1 cellular context compared by ENCODE assay signal in the genomic region with DNA sequence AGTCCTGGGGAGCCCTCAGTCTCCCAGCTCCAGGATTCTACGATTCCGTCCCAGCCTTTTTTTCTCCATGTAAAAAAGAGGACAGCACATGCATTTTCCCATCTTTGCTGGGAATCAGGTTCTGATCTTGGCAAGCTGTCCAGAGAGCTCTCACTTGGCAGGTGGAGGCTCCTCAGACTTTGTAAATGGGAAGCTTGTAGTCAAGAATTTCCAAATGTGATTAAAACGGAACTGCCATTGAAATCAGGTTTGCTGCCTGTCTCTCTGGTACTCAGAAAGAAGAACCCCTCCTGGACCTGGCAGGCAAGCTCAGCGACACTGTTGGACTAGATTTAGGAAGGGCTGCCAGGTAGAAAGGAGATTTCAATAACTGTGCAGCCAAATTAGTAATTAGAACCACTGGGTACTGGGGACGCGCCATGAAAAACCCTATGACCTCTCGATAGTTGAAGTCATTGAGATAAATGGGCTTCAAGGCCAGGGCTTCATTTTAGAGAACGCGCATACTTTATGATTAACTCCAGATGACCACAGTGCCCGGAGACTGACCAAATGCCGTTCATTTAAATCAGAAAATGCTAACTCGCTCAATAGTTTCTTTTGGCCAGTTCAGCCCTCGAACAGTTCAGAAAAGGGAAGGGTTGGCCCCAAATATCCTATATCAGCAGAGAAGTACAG.
TF ChIP-seq lines count a peak whose summit lies in the region.

No MANE protein-coding gene starts in this region.

TF ChIP-seq in GM23338, 12 proteins besides CTCF, POLR2A, EP300 and RAD21 (continued from another document):
- no peak for TF ChIP-seq EZH2phosphoT487 (IDR thresholded peaks at IDR 0.05; ENCODE audit: unreplicated experiment)
- TF ChIP-seq NANOG (IDR thresholded peaks at IDR 0.05; ENCODE audit: borderline replicate concordance) = no peak
- no peak for TF ChIP-seq ZNF331 (CRISPR knock-in tag; IDR thresholded peaks at IDR 0.05; ENCODE audit: low read depth)
- TF ChIP-seq, protein P1, sequence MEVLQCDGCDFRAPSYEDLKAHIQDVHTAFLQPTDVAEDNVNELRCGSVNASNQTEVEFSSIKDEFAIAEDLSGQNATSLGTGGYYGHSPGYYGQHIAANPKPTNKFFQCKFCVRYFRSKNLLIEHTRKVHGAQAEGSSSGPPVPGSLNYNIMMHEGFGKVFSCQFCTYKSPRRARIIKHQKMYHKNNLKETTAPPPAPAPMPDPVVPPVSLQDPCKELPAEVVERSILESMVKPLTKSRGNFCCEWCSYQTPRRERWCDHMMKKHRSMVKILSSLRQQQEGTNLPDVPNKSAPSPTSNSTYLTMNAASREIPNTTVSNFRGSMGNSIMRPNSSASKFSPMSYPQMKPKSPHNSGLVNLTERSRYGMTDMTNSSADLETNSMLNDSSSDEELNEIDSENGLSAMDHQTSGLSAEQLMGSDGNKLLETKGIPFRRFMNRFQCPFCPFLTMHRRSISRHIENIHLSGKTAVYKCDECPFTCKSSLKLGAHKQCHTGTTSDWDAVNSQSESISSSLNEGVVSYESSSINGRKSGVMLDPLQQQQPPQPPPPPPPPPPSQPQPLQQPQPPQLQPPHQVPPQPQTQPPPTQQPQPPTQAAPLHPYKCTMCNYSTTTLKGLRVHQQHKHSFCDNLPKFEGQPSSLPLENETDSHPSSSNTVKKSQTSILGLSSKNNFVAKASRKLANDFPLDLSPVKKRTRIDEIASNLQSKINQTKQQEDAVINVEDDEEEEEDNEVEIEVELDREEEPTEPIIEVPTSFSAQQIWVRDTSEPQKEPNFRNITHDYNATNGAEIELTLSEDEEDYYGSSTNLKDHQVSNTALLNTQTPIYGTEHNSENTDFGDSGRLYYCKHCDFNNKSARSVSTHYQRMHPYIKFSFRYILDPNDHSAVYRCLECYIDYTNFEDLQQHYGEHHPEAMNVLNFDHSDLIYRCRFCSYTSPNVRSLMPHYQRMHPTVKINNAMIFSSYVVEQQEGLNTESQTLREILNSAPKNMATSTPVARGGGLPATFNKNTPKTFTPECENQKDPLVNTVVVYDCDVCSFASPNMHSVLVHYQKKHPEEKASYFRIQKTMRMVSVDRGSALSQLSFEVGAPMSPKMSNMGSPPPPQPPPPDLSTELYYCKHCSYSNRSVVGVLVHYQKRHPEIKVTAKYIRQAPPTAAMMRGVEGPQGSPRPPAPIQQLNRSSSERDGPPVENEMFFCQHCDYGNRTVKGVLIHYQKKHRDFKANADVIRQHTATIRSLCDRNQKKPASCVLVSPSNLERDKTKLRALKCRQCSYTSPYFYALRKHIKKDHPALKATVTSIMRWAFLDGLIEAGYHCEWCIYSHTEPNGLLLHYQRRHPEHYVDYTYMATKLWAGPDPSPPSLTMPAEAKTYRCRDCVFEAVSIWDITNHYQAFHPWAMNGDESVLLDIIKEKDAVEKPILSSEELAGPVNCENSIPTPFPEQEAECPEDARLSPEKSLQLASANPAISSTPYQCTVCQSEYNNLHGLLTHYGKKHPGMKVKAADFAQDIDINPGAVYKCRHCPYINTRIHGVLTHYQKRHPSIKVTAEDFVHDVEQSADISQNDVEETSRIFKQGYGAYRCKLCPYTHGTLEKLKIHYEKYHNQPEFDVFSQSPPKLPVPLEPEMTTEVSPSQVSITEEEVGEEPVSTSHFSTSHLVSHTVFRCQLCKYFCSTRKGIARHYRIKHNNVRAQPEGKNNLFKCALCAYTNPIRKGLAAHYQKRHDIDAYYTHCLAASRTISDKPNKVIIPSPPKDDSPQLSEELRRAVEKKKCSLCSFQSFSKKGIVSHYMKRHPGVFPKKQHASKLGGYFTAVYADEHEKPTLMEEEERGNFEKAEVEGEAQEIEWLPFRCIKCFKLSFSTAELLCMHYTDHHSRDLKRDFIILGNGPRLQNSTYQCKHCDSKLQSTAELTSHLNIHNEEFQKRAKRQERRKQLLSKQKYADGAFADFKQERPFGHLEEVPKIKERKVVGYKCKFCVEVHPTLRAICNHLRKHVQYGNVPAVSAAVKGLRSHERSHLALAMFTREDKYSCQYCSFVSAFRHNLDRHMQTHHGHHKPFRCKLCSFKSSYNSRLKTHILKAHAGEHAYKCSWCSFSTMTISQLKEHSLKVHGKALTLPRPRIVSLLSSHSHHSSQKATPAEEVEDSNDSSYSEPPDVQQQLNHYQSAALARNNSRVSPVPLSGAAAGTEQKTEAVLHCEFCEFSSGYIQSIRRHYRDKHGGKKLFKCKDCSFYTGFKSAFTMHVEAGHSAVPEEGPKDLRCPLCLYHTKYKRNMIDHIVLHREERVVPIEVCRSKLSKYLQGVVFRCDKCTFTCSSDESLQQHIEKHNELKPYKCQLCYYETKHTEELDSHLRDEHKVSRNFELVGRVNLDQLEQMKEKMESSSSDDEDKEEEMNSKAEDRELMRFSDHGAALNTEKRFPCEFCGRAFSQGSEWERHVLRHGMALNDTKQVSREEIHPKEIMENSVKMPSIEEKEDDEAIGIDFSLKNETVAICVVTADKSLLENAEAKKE (CRISPR knock-in tag; IDR thresholded peaks at IDR 0.05) = no peak
- no peak for TF ChIP-seq STAT1 (IDR thresholded peaks at IDR 0.05; ENCODE audit: unreplicated experiment)
